22 cellular contexts compared by ENCODE assay signal in genomic region chr5:173594061-173594460, GRCh38.
"Had no signal": no experiment of that assay in that cellular context is flagged by ENCODE, and none has a peak within 500 bp of the region (broad histone marks: within the 10 kb centered on the region; RNA-seq: fewer than 3 reads in every experiment).

No MANE protein-coding gene starts in this region.

- H3K4me1 Mint-ChIP-seq: memory B cell; mesothelial cell of epicardium; natural killer cell; stimulated activated effector memory CD8-positive, alpha-beta T cell treated with anti-CD3 and anti-CD28 coated beads, Interleukin-12 subunit alpha, Interleukin-12 subunit beta, amount 100 ng/mL, for 72 hours had no signal

- H2AFZ ChIP-seq: hepatocyte had no signal

- H3K27me3 Mint-ChIP-seq: stimulated activated naive CD8-positive, alpha-beta T cell treated with anti-CD3 and anti-CD28 coated beads, Interleukin-15, Interleukin-2, amounts not matched to agents 100 ng/mL and 50 ng/mL, for 24 hours had no signal

- H3K27ac ChIP-seq: gastroesophageal sphincter, hepatocyte, left ventricle myocardium inferior, lower lobe of right lung, ovary, right atrium auricular region, sigmoid colon, tibial artery, upper lobe of left lung, uterus had no signal

- H3K4me3 ChIP-seq: gastroesophageal sphincter, hepatocyte, left ventricle myocardium inferior, lower lobe of right lung, ovary, right atrium auricular region, sigmoid colon, tibial artery, upper lobe of left lung, uterus had no signal

- H3K4me3 Mint-ChIP-seq: memory B cell; mesothelial cell of epicardium; natural killer cell; neural crest cell; stimulated activated effector memory CD8-positive, alpha-beta T cell treated with anti-CD3 and anti-CD28 coated beads, Interleukin-12 subunit alpha, Interleukin-12 subunit beta, amount 100 ng/mL, for 72 hours; stimulated activated naive CD8-positive, alpha-beta T cell treated with anti-CD3 and anti-CD28 coated beads, Interleukin-15, Interleukin-2, amounts not matched to agents 100 ng/mL and 50 ng/mL, for 24 hours had no signal

- H3K27ac Mint-ChIP-seq: memory B cell; mesothelial cell of epicardium; natural killer cell; stimulated activated effector memory CD8-positive, alpha-beta T cell treated with anti-CD3 and anti-CD28 coated beads, Interleukin-12 subunit alpha, Interleukin-12 subunit beta, amount 100 ng/mL, for 72 hours; stimulated activated naive CD8-positive, alpha-beta T cell treated with anti-CD3 and anti-CD28 coated beads, Interleukin-15, Interleukin-2, amounts not matched to agents 100 ng/mL and 50 ng/mL, for 24 hours had no signal

- H3K27me3 ChIP-seq: gastroesophageal sphincter, hepatocyte, ovary, right atrium auricular region, sigmoid colon, tibial artery, upper lobe of left lung, uterus had no signal

- H3K4me2 ChIP-seq: hepatocyte had no signal

- H3K4me1 ChIP-seq: lower lobe of right lung, sigmoid colon, upper lobe of left lung, uterus had no signal

- H3K36me3 ChIP-seq: lower lobe of right lung, ovary, right atrium auricular region, sigmoid colon, upper lobe of left lung, uterus had no signal

- H3K79me2 ChIP-seq: hepatocyte had no signal

- DNase-seq: effector memory CD4-positive, alpha-beta T cell; kidney; left cardiac atrium; left ventricle myocardium inferior; lower lobe of right lung; natural killer cell; ovary; sigmoid colon; small intestine; stimulated activated CD4-positive, alpha-beta T cell treated with anti-CD3 and anti-CD28 coated beads, Interleukin-2, amount 100 ng/mL, for 48 hours; stimulated activated CD8-positive, alpha-beta memory T cell treated with anti-CD3 and anti-CD28 coated beads, Interleukin-4, amount 100 ng/mL, for 48 hours; tibial artery; upper lobe of left lung; uterus had no signal
